In genomic region chr13:41193469-41193868, GRCh38 we compare ENCODE assay signal across 1 cellular context.
TF ChIP-seq lines count a peak whose summit lies in the region.

No MANE protein-coding gene starts in this region.

TF ChIP-seq in HEK293, 187 proteins besides CTCF, POLR2A, EP300 and RAD21 (continued from another document):
- no peak for TF ChIP-seq AEBP2 (tag by site-specific recombination; IDR thresholded peaks at IDR 0.05; ENCODE audit: borderline replicate concordance)
